Comparison of ENCODE assay signal across 2 cellular contexts in genomic region chr1:64984106-64984505, GRCh38.
TF ChIP-seq lines count a peak whose summit lies in the region.

No MANE protein-coding gene starts in this region.

TF ChIP-seq in HCT116, 20 proteins besides CTCF, POLR2A, EP300 and RAD21:
- TF ChIP-seq, protein P1, sequence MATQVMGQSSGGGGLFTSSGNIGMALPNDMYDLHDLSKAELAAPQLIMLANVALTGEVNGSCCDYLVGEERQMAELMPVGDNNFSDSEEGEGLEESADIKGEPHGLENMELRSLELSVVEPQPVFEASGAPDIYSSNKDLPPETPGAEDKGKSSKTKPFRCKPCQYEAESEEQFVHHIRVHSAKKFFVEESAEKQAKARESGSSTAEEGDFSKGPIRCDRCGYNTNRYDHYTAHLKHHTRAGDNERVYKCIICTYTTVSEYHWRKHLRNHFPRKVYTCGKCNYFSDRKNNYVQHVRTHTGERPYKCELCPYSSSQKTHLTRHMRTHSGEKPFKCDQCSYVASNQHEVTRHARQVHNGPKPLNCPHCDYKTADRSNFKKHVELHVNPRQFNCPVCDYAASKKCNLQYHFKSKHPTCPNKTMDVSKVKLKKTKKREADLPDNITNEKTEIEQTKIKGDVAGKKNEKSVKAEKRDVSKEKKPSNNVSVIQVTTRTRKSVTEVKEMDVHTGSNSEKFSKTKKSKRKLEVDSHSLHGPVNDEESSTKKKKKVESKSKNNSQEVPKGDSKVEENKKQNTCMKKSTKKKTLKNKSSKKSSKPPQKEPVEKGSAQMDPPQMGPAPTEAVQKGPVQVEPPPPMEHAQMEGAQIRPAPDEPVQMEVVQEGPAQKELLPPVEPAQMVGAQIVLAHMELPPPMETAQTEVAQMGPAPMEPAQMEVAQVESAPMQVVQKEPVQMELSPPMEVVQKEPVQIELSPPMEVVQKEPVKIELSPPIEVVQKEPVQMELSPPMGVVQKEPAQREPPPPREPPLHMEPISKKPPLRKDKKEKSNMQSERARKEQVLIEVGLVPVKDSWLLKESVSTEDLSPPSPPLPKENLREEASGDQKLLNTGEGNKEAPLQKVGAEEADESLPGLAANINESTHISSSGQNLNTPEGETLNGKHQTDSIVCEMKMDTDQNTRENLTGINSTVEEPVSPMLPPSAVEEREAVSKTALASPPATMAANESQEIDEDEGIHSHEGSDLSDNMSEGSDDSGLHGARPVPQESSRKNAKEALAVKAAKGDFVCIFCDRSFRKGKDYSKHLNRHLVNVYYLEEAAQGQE (IDR thresholded peaks at IDR 0.05; ENCODE audit: low read depth), result no peak
- no peak for TF ChIP-seq SIN3A (IDR thresholded peaks at IDR 0.05; ENCODE audit: low read depth)
- TF ChIP-seq, protein P2, sequence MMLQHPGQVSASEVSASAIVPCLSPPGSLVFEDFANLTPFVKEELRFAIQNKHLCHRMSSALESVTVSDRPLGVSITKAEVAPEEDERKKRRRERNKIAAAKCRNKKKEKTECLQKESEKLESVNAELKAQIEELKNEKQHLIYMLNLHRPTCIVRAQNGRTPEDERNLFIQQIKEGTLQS (IDR thresholded peaks at IDR 0.05), result no peak
- TF ChIP-seq, protein P3, sequence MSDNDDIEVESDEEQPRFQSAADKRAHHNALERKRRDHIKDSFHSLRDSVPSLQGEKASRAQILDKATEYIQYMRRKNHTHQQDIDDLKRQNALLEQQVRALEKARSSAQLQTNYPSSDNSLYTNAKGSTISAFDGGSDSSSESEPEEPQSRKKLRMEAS (IDR thresholded peaks at IDR 0.05), result no peak
- TF ChIP-seq POLR2AphosphoS5 (IDR thresholded peaks at IDR 0.05; ENCODE audit: low read depth, low read length), result no peak
- no peak for TF ChIP-seq ELF1 (IDR thresholded peaks at IDR 0.05; ENCODE audit: borderline replicate concordance, low read depth)
- no peak for TF ChIP-seq ZFX (IDR thresholded peaks at IDR 0.05)
- TF ChIP-seq CEBPB (IDR thresholded peaks at IDR 0.05; ENCODE audit: low read depth), result no peak
- TF ChIP-seq CBX3 (IDR thresholded peaks at IDR 0.05; ENCODE audit: low read depth), result no peak
- TF ChIP-seq ZNF274 (IDR thresholded peaks at IDR 0.05; ENCODE audit: low read depth, low read length), result no peak
- TF ChIP-seq EZH2phosphoT487 (IDR thresholded peaks at IDR 0.05; ENCODE audit: borderline replicate concordance), result no peak
- TF ChIP-seq FOSL1 (IDR thresholded peaks at IDR 0.05; ENCODE audit: low read depth), result no peak
- TF ChIP-seq YY1 (IDR thresholded peaks at IDR 0.05; ENCODE audit: extremely low read depth, insufficient replicate concordance, low read depth, low read length), result no peak
- TF ChIP-seq SRF (IDR thresholded peaks at IDR 0.05; ENCODE audit: low read depth), result no peak
- TF ChIP-seq SP1 (IDR thresholded peaks at IDR 0.05; ENCODE audit: low read depth), result no peak
- no peak for TF ChIP-seq ZBTB33 (IDR thresholded peaks at IDR 0.05; ENCODE audit: extremely low read depth, insufficient replicate concordance, low read length)
- TF ChIP-seq EZH2 (IDR thresholded peaks at IDR 0.05), result no peak
- no peak for TF ChIP-seq JUND (IDR thresholded peaks at IDR 0.05)
- TF ChIP-seq TCF7L2 (IDR thresholded peaks at IDR 0.05; ENCODE audit: borderline replicate concordance, extremely low read depth, insufficient read depth, insufficient read length), result no peak
- TF ChIP-seq EGR1 (IDR thresholded peaks at IDR 0.05; ENCODE audit: low read depth), result no peak
TF ChIP-seq in HCT116: peak in this region for 0.

TF ChIP-seq in K562, 482 proteins besides CTCF, POLR2A, EP300 and RAD21 (continued from another document):
- TF ChIP-seq PHF20 (IDR thresholded peaks at IDR 0.05; ENCODE audit: partially characterized antibody) (no peak), MNT (conservative IDR thresholded peaks at IDR 0.05) (no peak), SMAD1 (IDR thresholded peaks at IDR 0.05; ENCODE audit: low read depth, low read length, partially characterized antibody) (no peak), JUND (IDR thresholded peaks at IDR 0.05; ENCODE audit: borderline replicate concordance, low read depth, low read length) (no peak), JUND (tag; IDR thresholded peaks at IDR 0.05; ENCODE audit: borderline replicate concordance, low read depth, low read length) (no peak), GTF2A2 (tag; IDR thresholded peaks at IDR 0.05) (no peak), KLF13 (tag; IDR thresholded peaks at IDR 0.05; ENCODE audit: borderline replicate concordance, low read depth) (no peak), FOXJ3 (CRISPR knock-in tag; IDR thresholded peaks at IDR 0.05) (no peak), ARID4B (CRISPR knock-in tag; IDR thresholded peaks at IDR 0.05) (no peak), ZNF140 (CRISPR knock-in tag; IDR thresholded peaks at IDR 0.05) (no peak), GABPA (tag; conservative IDR thresholded peaks at IDR 0.05; ENCODE audit: low read depth) (no peak), ZNF184 (CRISPR knock-in tag; IDR thresholded peaks at IDR 0.05) (no peak), MECOM (CRISPR knock-in tag; IDR thresholded peaks at IDR 0.05) (no peak), MAFK (IDR thresholded peaks at IDR 0.05; ENCODE audit: low read length) (no peak), NRF1 (conservative IDR thresholded peaks at IDR 0.05 in 1 of 2, IDR thresholded peaks at IDR 0.05 in 1 of 2) (no peak), TAL1 (IDR thresholded peaks at IDR 0.05) (no peak), RBM17 (IDR thresholded peaks at IDR 0.05; ENCODE audit: borderline replicate concordance, low read depth, low read length) (no peak), ZBTB49 (CRISPR knock-in tag; IDR thresholded peaks at IDR 0.05; ENCODE audit: borderline replicate concordance) (no peak)
